Comparison of ENCODE assay signal across 21 cellular contexts in the genomic region with DNA sequence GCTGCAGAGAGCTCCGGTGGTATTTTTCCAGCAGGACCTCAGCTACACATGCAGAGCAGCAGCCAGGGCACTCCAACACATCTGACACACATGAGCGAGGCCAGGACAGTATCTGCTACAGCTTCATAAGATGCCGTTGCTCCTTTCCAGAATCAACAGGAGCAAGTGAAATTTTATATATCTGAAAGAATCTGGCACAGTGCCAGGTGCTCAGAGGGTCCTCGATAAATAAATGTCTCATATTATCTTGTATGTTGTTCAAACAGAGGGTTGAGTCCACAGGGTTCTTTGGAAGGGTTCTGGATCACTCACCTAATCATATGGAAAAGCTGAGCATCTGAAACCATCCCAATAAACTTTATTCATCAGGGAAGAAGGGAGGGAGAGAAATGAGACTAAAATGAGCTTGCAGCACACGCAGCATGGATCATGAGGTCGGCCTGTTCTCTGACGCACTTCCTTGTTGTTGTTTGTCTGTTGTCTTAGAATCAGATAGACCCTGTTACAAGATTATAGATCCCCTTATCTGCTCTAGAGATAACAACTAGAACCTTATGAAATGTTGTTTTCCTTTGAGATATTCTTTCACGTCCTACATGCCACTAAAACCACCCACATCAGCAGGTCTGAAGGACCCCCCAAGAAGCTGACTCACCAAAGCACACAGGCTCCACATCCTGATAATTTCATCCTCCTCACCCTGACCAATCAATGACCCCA. TPM values are rescaled to one million over a fixed set of nuclear protein-coding genes. Genes with fewer than 3 reads are reported as not detected.
DNase-seq lines count a peak whose midpoint lies in the region; ATAC-seq, FAIRE-seq and TF ChIP-seq lines count a peak whose summit lies in the region.
"Had no signal": no experiment of that assay in that cellular context is flagged by ENCODE, and none has a peak within 500 bp of the region (broad histone marks: within the 10 kb centered on the region; RNA-seq: fewer than 3 reads in every experiment).

No MANE protein-coding gene starts in this region.

- TF ChIP-seq EP300 in Ishikawa (IDR thresholded peaks at IDR 0.05; ENCODE audit: borderline replicate concordance), result no peak
- no peak for TF ChIP-seq EP300 in K562 (IDR thresholded peaks at IDR 0.05; ENCODE audit: low read length)

- H3K9me3 ChIP-seq in K562 (replicated peaks; ENCODE audit: control insufficient read depth, insufficient read depth, low read depth, low read length) (no peaks in the 10 kb centered on the region), trophoblast cell (ENCODE audit: insufficient read depth, low read depth, low read length) (peaks cover 7% of the 10 kb centered on the region), WERI-Rb-1 (ENCODE audit: severe bottlenecking) (peaks cover 7% of the 10 kb centered on the region)
- H3K9me3 ChIP-seq: A549 had no signal

- POLR2A ChIA-PET in K562 (lab: Yijun Ruan, JAX), result no interaction called here

- H3K79me1 ChIP-seq in trophoblast cell (ENCODE audit: low read length), result peaks cover 15% of the 10 kb centered on the region

- no peak overlapping the region for H2BK12ac ChIP-seq in trophoblast cell (ENCODE audit: low read length)

- in situ Hi-C loops in K562 (cut with MboI), result no loop called here

- TF ChIP-seq CTCF in K562 (IDR thresholded peaks at IDR 0.05 in 2 of 3, conservative IDR thresholded peaks at IDR 0.05 in 1 of 3; ENCODE audit: insufficient read depth in 2 of 3, low read depth in 1 of 3, low read length in 3 of 3) (no peak), WERI-Rb-1 (IDR thresholded peaks at IDR 0.05; ENCODE audit: low read depth, low read length) (no peak)

- no TSS peak for BruUV-seq in K562 (replicated peaks; lab: Mats Ljungman, UMichigan)

- H3K23ac ChIP-seq in trophoblast cell (ENCODE audit: low read length), result no peak overlapping the region

- H4K20me1 ChIP-seq in K562 (replicated peaks; ENCODE audit: control insufficient read depth, insufficient read depth, low read length), result no peaks in the 10 kb centered on the region

- TF ChIP-seq RAD21 in Ishikawa (IDR thresholded peaks at IDR 0.05; ENCODE audit: low read depth), result no peak
- no peak for TF ChIP-seq RAD21 in K562 (CRISPR knock-in tag; conservative IDR thresholded peaks at IDR 0.05 in 1 of 2, IDR thresholded peaks at IDR 0.05 in 1 of 2)

- DNase-seq in NCI-H748 (lab: John Stamatoyannopoulos, UW; ENCODE audit: unreplicated experiment) (peak; percentile 3), NCI-H748 treated with DMSO at 0.1 percent for 48 hours (lab: John Stamatoyannopoulos, UW) (no peak), K562 (ENCODE audit: extremely low read depth in 1 of 4, low spot score in 3 of 4) (no peak), trophoblast cell (no peak), WERI-Rb-1 (no peak)
- DNase-seq: BE2C, DMS53, MG63, NCI-H1048, NCI-H2081, NCI-H226, NCI-H524 treated with DMSO at 0.1 percent for 48 hours, PC-9, RPMI8226, SHP77 had no signal

- H3K9ac ChIP-seq in K562 (ENCODE audit: insufficient read depth in 1 of 2, low read depth in 2 of 2, low read length in 2 of 2), result no peak overlapping the region
- no peak overlapping the region for H3K9ac ChIP-seq in trophoblast cell (ENCODE audit: low read length)

- H4K12ac ChIP-seq in trophoblast cell (ENCODE audit: low read depth, low read length), result no peak overlapping the region

- ATAC-seq in K562, result no peak
- no peak for ATAC-seq in HG03196 (IDR thresholded peaks at IDR 0.05; ENCODE audit: unreplicated experiment)
- ATAC-seq: A549 had no signal

- no peak overlapping the region for H3K4me3 ChIP-seq in K562
- no peak overlapping the region for H3K4me3 ChIP-seq in trophoblast cell (ENCODE audit: low read depth, low read length)
- H3K4me3 ChIP-seq in WERI-Rb-1 (ENCODE audit: low read depth, low read length), result no peak overlapping the region
- H3K4me3 ChIP-seq: A549, MG63, PC-9 had no signal

- no peak overlapping the region for H3K14ac ChIP-seq in trophoblast cell (ENCODE audit: low read length)

- H4K91ac ChIP-seq in trophoblast cell (ENCODE audit: low read depth, low read length), result peak overlapping the region; percentile 74

- no peak overlapping the region for H2AFZ ChIP-seq in K562 (ENCODE audit: low read depth, low read length)
- H2AFZ ChIP-seq in trophoblast cell (ENCODE audit: insufficient read depth, low read length, poor library complexity), result no peak overlapping the region
- H2AFZ ChIP-seq: PC-9 had no signal

- intact Hi-C loops in K562 (cut with micrococcal nuclease), result no loop called here

- peak overlapping the region; percentile 54 for H2BK5ac ChIP-seq in trophoblast cell (ENCODE audit: low read depth, low read length, poor library complexity)

- H2BK120ac ChIP-seq in trophoblast cell (ENCODE audit: insufficient read depth, low read length, poor library complexity), result peak overlapping the region; percentile 4

- H3K79me2 ChIP-seq in K562 (ENCODE audit: control insufficient read depth, insufficient read depth, low read length), result no peaks in the 10 kb centered on the region
- no peaks in the 10 kb centered on the region for H3K79me2 ChIP-seq in trophoblast cell (ENCODE audit: control insufficient read depth, insufficient read depth, low read length, poor library complexity)

- TF ChIP-seq POLR2A in K562 (conservative IDR thresholded peaks at IDR 0.05), result no peak

- H3K4ac ChIP-seq in trophoblast cell (ENCODE audit: low read depth, low read length), result no peak overlapping the region

- H2AK5ac ChIP-seq in trophoblast cell (ENCODE audit: low read length), result no peak overlapping the region

- H3K4me2 ChIP-seq in K562 (ENCODE audit: insufficient read depth, low read length) (no peak overlapping the region), trophoblast cell (ENCODE audit: low read length) (no peak overlapping the region)
- H3K4me2 ChIP-seq: A549, PC-9 had no signal

- 6% methylated on average over 8 of the region's 8 CpGs for WGBS in K562 (ENCODE audit: insufficient coverage, low coverage, missing lambda C conversion rate)
- WGBS in trophoblast cell (ENCODE audit: extremely low coverage, insufficient coverage, insufficient read length), result no CpG with 5 or more reads among the region's 8 CpGs

- peaks cover 4 to 21% of the 10 kb centered on the region in 2 experiments; a peak in 4 of 5 replicates for H3K27me3 ChIP-seq in K562 (ENCODE audit: control insufficient read depth in 2 of 2, insufficient read depth in 2 of 2, low read length in 2 of 2)
- no peaks in the 10 kb centered on the region for H3K27me3 ChIP-seq in trophoblast cell (ENCODE audit: insufficient read depth, low read length)
- no peaks in the 10 kb centered on the region for H3K27me3 ChIP-seq in WERI-Rb-1 (ENCODE audit: insufficient read depth, low read depth, severe bottlenecking)
- H3K27me3 ChIP-seq: BE2C, MG63 had no signal

- H3K27ac ChIP-seq in K562 (ENCODE audit: extremely low read depth, low read depth, low read length) (no peak overlapping the region), trophoblast cell (ENCODE audit: low read depth, low read length) (no peak overlapping the region), WERI-Rb-1 (no peak overlapping the region)
- H3K27ac ChIP-seq: A549, PC-9 had no signal

- no peaks in the 10 kb centered on the region for H3K4me1 ChIP-seq in K562 (replicated peaks in 1 of 2; ENCODE audit: control insufficient read depth in 2 of 2, insufficient read depth in 2 of 2, low read length in 2 of 2)
- peaks cover 18 to 20% of the 10 kb centered on the region in 2 experiments for H3K4me1 ChIP-seq in trophoblast cell (ENCODE audit: control insufficient read depth in 1 of 2, insufficient read depth in 2 of 2, low read length in 2 of 2)
- H3K4me1 ChIP-seq: A549, BE2C had no signal

- H3K9me1 ChIP-seq in K562 (ENCODE audit: control insufficient read depth, insufficient read depth, low read length), result no peaks in the 10 kb centered on the region

- CTCF ChIA-PET in K562 (lab: Yijun Ruan, JAX; ENCODE audit: low intra/inter-chr PET ratio), result no interaction called here

- no peak overlapping the region for H3K18ac ChIP-seq in trophoblast cell (ENCODE audit: low read length)

- H4K8ac ChIP-seq in trophoblast cell (ENCODE audit: low read depth, low read length), result no peak overlapping the region

- no peak for FAIRE-seq in K562 (lab: Jason Lieb, UNC)
- FAIRE-seq: A549, D721Med had no signal

- no peaks in the 10 kb centered on the region for H3K36me3 ChIP-seq in K562 (ENCODE audit: control insufficient read depth, insufficient read depth, low read length)
- no peaks in the 10 kb centered on the region for H3K36me3 ChIP-seq in trophoblast cell (ENCODE audit: control insufficient read depth in 1 of 2, insufficient read depth in 2 of 2, low read length in 2 of 2)
- H3K36me3 ChIP-seq in WERI-Rb-1, result no peaks in the 10 kb centered on the region
- H3K36me3 ChIP-seq: BE2C, MG63 had no signal

TF ChIP-seq in Ishikawa, 13 proteins besides CTCF, POLR2A, EP300 and RAD21:
- TF ChIP-seq TEAD4 (IDR thresholded peaks at IDR 0.05) (no peak), NFIC (IDR thresholded peaks at IDR 0.05) (peak; percentile 44; the same call in 1 of the 2 replicates), TAF1 (IDR thresholded peaks at IDR 0.05; ENCODE audit: low read depth) (no peak)

TF ChIP-seq in K562, 482 proteins besides CTCF, POLR2A, EP300 and RAD21 (continues in another document):
- no peak for TF ChIP-seq CBX5 (IDR thresholded peaks at IDR 0.05; ENCODE audit: borderline replicate concordance, low read depth)

RNA-seq across cellular contexts. Expression of a gene that starts 3.2 kb away (rescaled TPM):
- total RNA-seq in K562 (2011; cell fraction: chromatin; rRNA removed; ENCODE audit: low replicate concordance), result not detected in 2 replicates
- not detected in 2 replicates for total RNA-seq in K562 (2011; cell fraction: nucleolus; rRNA removed)
- total RNA-seq in K562 (2011; cell fraction: nucleoplasm; rRNA removed), result not detected in 2 replicates
- not detected in 2 replicates for total RNA-seq in K562 (2014; rRNA removed)
- not detected in 2 replicates for total RNA-seq in K562 (2014; rRNA removed; fragmentation: Illumina TruSeq; extraction: Trizol)
- total RNA-seq in K562 (2015; rRNA removed; fragmentation: Illumina TruSeq; extraction: Trizol), result not detected in 2 replicates
- not detected in 2 replicates for total RNA-seq in K562 (2021)
- not detected in 2 replicates for polyA plus RNA-seq in K562 (2011; rRNA removed)
- polyA plus RNA-seq in K562 (2011; cell fraction: cytosol; rRNA removed), result not detected in 2 replicates
- not detected in 2 replicates for polyA plus RNA-seq in K562 (2011; cell fraction: nucleus; rRNA removed)
- polyA plus RNA-seq in K562 (2012), result not detected in 2 replicates
- polyA plus RNA-seq in K562 (2014; fragmentation: Illumina TruSeq; extraction: Trizol), result not detected in 2 replicates
- polyA plus RNA-seq in K562 (2014; fragmentation: Nextera tagmentation; extraction: Ambion mirVana), result not detected
- not detected in 2 replicates for polyA plus RNA-seq in K562 (2014; rRNA removed)
- not detected in 2 replicates for polyA minus RNA-seq in K562 (2011; rRNA and poly(A)+ RNA removed)
- not detected in 2 replicates for polyA minus RNA-seq in K562 (2011; cell fraction: cytosol; rRNA and poly(A)+ RNA removed)
- not detected in 2 replicates for polyA minus RNA-seq in K562 (2011; cell fraction: nucleus; rRNA and poly(A)+ RNA removed)
- 0.04 and 0.23 TPM in 2 replicates for polyA plus RNA-seq in trophoblast cell (2013)
- total RNA-seq: H4, LHCN-M2, PC-9 had no signal
- polyA plus RNA-seq: A549 had no signal
